ENCODE assay signal across 8 cellular contexts in genomic region chr1:39098569-39099250, GRCh38.
DNase-seq lines count a peak whose midpoint lies in the region; ATAC-seq and TF ChIP-seq lines count a peak whose summit lies in the region.

No MANE protein-coding gene starts in this region.

- no peak overlapping the region for H3K4me3 Mint-ChIP-seq in activated T-helper 1 cell treated with anti-CD3 and anti-CD28 coated beads, Interleukin-12 subunit alpha, Interleukin-12 subunit beta, Interleukin-2, Interleukin-4 antibody, amounts not matched to agents 30 ng/mL and 10 ng/mL and 1 ng/mL, durations not matched to agents 14 hours and 24 hours and 36 hours
- no peak overlapping the region for H3K4me3 Mint-ChIP-seq in nephron progenitor cell

- peak overlapping the region; percentile 40 for H3K27ac Mint-ChIP-seq in activated T-helper 1 cell treated with anti-CD3 and anti-CD28 coated beads, Interleukin-12 subunit alpha, Interleukin-12 subunit beta, Interleukin-2, Interleukin-4 antibody, amounts not matched to agents 30 ng/mL and 10 ng/mL and 1 ng/mL, durations not matched to agents 14 hours and 24 hours and 36 hours
- H3K27ac Mint-ChIP-seq in nephron progenitor cell, result no peak overlapping the region

- no peak overlapping the region for H3K4me2 ChIP-seq in DND-41 (ENCODE audit: insufficient read depth, low read length)

- peak; percentile 87 for TF ChIP-seq CTCF in DND-41 (IDR thresholded peaks at IDR 0.05; ENCODE audit: borderline replicate concordance, extremely low read depth, low read length, poor library complexity, severe bottlenecking)
- peak; percentile 55 for TF ChIP-seq CTCF in nephron progenitor cell (IDR thresholded peaks at IDR 0.05)
- peak; percentile 36 to 77 (median 75) for TF ChIP-seq CTCF in thyroid gland (IDR thresholded peaks at IDR 0.05)

- no peaks in the 10 kb centered on the region for H3K79me2 ChIP-seq in DND-41 (ENCODE audit: insufficient read depth, low read length)

- H3K36me3 Mint-ChIP-seq in activated T-helper 1 cell treated with anti-CD3 and anti-CD28 coated beads, Interleukin-12 subunit alpha, Interleukin-12 subunit beta, Interleukin-2, Interleukin-4 antibody, amounts not matched to agents 30 ng/mL and 10 ng/mL and 1 ng/mL, durations not matched to agents 14 hours and 24 hours and 36 hours (ENCODE audit: low read depth), result no peaks in the 10 kb centered on the region
- H3K36me3 Mint-ChIP-seq in nephron progenitor cell (ENCODE audit: low read depth), result no peaks in the 10 kb centered on the region

- no peaks in the 10 kb centered on the region for H4K20me1 ChIP-seq in DND-41 (ENCODE audit: insufficient read depth, low read length)

- H3K9me3 ChIP-seq in DND-41 (ENCODE audit: insufficient read depth, low read length, severe bottlenecking) (no peaks in the 10 kb centered on the region), thyroid gland (no peaks in the 10 kb centered on the region)

- ATAC-seq in DND-41 (ENCODE audit: insufficient read depth, low read depth) (peak; percentile 88), GM21723 (IDR thresholded peaks at IDR 0.05; ENCODE audit: unreplicated experiment) (no peak)

- no peak for TF ChIP-seq POLR2A in thyroid gland (IDR thresholded peaks at IDR 0.05)

- no peaks in the 10 kb centered on the region for H3K9me3 Mint-ChIP-seq in activated T-helper 1 cell treated with anti-CD3 and anti-CD28 coated beads, Interleukin-12 subunit alpha, Interleukin-12 subunit beta, Interleukin-2, Interleukin-4 antibody, amounts not matched to agents 30 ng/mL and 10 ng/mL and 1 ng/mL, durations not matched to agents 14 hours and 24 hours and 36 hours
- H3K9me3 Mint-ChIP-seq in nephron progenitor cell, result no peaks in the 10 kb centered on the region

- WGBS in thyroid gland, 2 donors, result 8 to 21% methylated on average over 5 of the region's 5 CpGs

- peaks cover 30% of the 10 kb centered on the region for H3K4me1 Mint-ChIP-seq in activated T-helper 1 cell treated with anti-CD3 and anti-CD28 coated beads, Interleukin-12 subunit alpha, Interleukin-12 subunit beta, Interleukin-2, Interleukin-4 antibody, amounts not matched to agents 30 ng/mL and 10 ng/mL and 1 ng/mL, durations not matched to agents 14 hours and 24 hours and 36 hours (ENCODE audit: low read depth)
- H3K4me1 Mint-ChIP-seq in nephron progenitor cell, result peaks cover 36% of the 10 kb centered on the region

- no peak overlapping the region for H2AFZ ChIP-seq in DND-41 (ENCODE audit: low read depth, low read length)

- intact Hi-C loops in activated T-helper 1 cell treated with anti-CD3 and anti-CD28 coated beads, Interleukin-12 subunit alpha, Interleukin-12 subunit beta, Interleukin-2, Interleukin-4 antibody, amounts not matched to agents 30 ng/mL and 10 ng/mL and 1 ng/mL, durations not matched to agents 14 hours and 24 hours and 36 hours (cut with micrococcal nuclease), result loop anchor here (1.0 kb wide), 5 partner anchors 94 to 511 kb away; no protein-coding TSS in a partner anchor
- intact Hi-C loops in thyroid gland (cut with DNase I), result loop anchor here (5.0 to 10.0 kb wide), 2 partner anchors 176 to 444 kb away; no protein-coding TSS in a partner anchor

- H3K27ac ChIP-seq in DND-41 (ENCODE audit: low read length) (no peak overlapping the region), thyroid gland (no peak overlapping the region)

- no peaks in the 10 kb centered on the region for H3K36me3 ChIP-seq in DND-41 (ENCODE audit: insufficient read depth, low read length)
- no peaks in the 10 kb centered on the region for H3K36me3 ChIP-seq in thyroid gland

- H3K4me1 ChIP-seq in DND-41 (ENCODE audit: insufficient read depth, low read length) (peaks cover 15% of the 10 kb centered on the region; the same call in 1 of the 2 replicates), thyroid gland (peaks cover 11% of the 10 kb centered on the region in 2 donors)

- no peak overlapping the region for H3K9ac ChIP-seq in DND-41 (ENCODE audit: low read depth, low read length)

- H3K4me3 ChIP-seq in DND-41 (ENCODE audit: low read depth in 1 of 2, low read length in 2 of 2) (no peak overlapping the region), thyroid gland (replicated peaks in 1 of 3) (no peak overlapping the region)

- peak; percentile 82 for DNase-seq in DND-41
- peak; percentile 73 for DNase-seq in LoVo (ENCODE audit: low spot score)
- DNase-seq in RKO (ENCODE audit: low spot score), result peak; percentile 96
- DNase-seq in activated T-helper 1 cell treated with anti-CD3 and anti-CD28 coated beads, Interleukin-12 subunit alpha, Interleukin-12 subunit beta, Interleukin-2, Interleukin-4 antibody, amounts not matched to agents 30 ng/mL and 10 ng/mL and 1 ng/mL, durations not matched to agents 14 hours and 24 hours and 36 hours (ENCODE audit: low spot score), result peak; percentile 53
- peak; percentile 97 for DNase-seq in fibroblast of peridontal ligament (ENCODE audit: extremely low read depth)
- peak; percentile 70 for DNase-seq in nephron progenitor cell
- DNase-seq in thyroid gland, result peak; percentile 59 to 64

- H3K27me3 Mint-ChIP-seq in activated T-helper 1 cell treated with anti-CD3 and anti-CD28 coated beads, Interleukin-12 subunit alpha, Interleukin-12 subunit beta, Interleukin-2, Interleukin-4 antibody, amounts not matched to agents 30 ng/mL and 10 ng/mL and 1 ng/mL, durations not matched to agents 14 hours and 24 hours and 36 hours (ENCODE audit: insufficient read depth), result peaks cover under 1% of the 10 kb centered on the region
- no peaks in the 10 kb centered on the region for H3K27me3 Mint-ChIP-seq in nephron progenitor cell (ENCODE audit: low read depth, poor library complexity)

- no peaks in the 10 kb centered on the region for H3K27me3 ChIP-seq in DND-41 (ENCODE audit: insufficient read depth, low read length, poor library complexity)
- H3K27me3 ChIP-seq in thyroid gland, result no peaks in the 10 kb centered on the region
